ENCODE assay signal across 1 cellular context in the genomic region with DNA sequence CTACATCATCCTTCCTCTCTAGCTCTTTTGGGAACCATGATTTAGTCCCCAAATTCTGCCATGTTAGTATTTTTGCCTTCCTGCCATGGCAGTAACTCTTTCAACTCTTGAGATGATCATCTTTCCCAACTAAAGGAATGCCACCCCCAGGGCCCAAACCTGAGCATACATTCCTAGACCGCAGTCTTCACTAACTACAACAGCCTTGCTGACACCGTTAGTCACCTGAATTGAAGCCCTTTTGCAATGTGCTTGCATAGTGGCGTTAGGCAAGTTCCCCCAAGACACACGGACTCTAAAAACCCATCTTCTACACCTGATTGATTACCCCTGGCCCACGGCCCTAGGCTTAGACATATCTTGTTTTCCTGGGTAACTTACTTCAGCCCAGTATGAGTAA.
TF ChIP-seq lines count a peak whose summit lies in the region.

No MANE protein-coding gene starts in this region.

TF ChIP-seq in HCT116, 20 proteins besides CTCF, POLR2A, EP300 and RAD21:
- TF ChIP-seq SIN3A (IDR thresholded peaks at IDR 0.05; ENCODE audit: low read depth) (no peak), YY1 (IDR thresholded peaks at IDR 0.05; ENCODE audit: extremely low read depth, insufficient replicate concordance, low read depth, low read length) (no peak), SP1 (IDR thresholded peaks at IDR 0.05; ENCODE audit: low read depth) (no peak), TCF7L2 (IDR thresholded peaks at IDR 0.05; ENCODE audit: borderline replicate concordance, extremely low read depth, insufficient read depth, insufficient read length) (no peak), CBX3 (IDR thresholded peaks at IDR 0.05; ENCODE audit: low read depth) (no peak), CEBPB (IDR thresholded peaks at IDR 0.05; ENCODE audit: low read depth) (no peak), ZNF274 (IDR thresholded peaks at IDR 0.05; ENCODE audit: low read depth, low read length) (no peak), ELF1 (IDR thresholded peaks at IDR 0.05; ENCODE audit: borderline replicate concordance, low read depth) (no peak), JUND (IDR thresholded peaks at IDR 0.05) (no peak), ZFX (IDR thresholded peaks at IDR 0.05) (no peak), SRF (IDR thresholded peaks at IDR 0.05; ENCODE audit: low read depth) (no peak), EGR1 (IDR thresholded peaks at IDR 0.05; ENCODE audit: low read depth) (no peak), EZH2 (IDR thresholded peaks at IDR 0.05) (no peak), FOSL1 (IDR thresholded peaks at IDR 0.05; ENCODE audit: low read depth) (no peak), POLR2AphosphoS5 (IDR thresholded peaks at IDR 0.05; ENCODE audit: low read depth, low read length) (no peak), EZH2phosphoT487 (IDR thresholded peaks at IDR 0.05; ENCODE audit: borderline replicate concordance) (no peak)
- TF ChIP-seq, protein P1, sequence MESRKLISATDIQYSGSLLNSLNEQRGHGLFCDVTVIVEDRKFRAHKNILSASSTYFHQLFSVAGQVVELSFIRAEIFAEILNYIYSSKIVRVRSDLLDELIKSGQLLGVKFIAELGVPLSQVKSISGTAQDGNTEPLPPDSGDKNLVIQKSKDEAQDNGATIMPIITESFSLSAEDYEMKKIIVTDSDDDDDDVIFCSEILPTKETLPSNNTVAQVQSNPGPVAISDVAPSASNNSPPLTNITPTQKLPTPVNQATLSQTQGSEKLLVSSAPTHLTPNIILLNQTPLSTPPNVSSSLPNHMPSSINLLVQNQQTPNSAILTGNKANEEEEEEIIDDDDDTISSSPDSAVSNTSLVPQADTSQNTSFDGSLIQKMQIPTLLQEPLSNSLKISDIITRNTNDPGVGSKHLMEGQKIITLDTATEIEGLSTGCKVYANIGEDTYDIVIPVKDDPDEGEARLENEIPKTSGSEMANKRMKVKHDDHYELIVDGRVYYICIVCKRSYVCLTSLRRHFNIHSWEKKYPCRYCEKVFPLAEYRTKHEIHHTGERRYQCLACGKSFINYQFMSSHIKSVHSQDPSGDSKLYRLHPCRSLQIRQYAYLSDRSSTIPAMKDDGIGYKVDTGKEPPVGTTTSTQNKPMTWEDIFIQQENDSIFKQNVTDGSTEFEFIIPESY (IDR thresholded peaks at IDR 0.05; ENCODE audit: extremely low read depth, insufficient replicate concordance, low read length) = no peak
- TF ChIP-seq, protein P2, sequence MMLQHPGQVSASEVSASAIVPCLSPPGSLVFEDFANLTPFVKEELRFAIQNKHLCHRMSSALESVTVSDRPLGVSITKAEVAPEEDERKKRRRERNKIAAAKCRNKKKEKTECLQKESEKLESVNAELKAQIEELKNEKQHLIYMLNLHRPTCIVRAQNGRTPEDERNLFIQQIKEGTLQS (IDR thresholded peaks at IDR 0.05) = no peak
- TF ChIP-seq, protein P3, sequence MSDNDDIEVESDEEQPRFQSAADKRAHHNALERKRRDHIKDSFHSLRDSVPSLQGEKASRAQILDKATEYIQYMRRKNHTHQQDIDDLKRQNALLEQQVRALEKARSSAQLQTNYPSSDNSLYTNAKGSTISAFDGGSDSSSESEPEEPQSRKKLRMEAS (IDR thresholded peaks at IDR 0.05) = no peak
- TF ChIP-seq, protein P4, sequence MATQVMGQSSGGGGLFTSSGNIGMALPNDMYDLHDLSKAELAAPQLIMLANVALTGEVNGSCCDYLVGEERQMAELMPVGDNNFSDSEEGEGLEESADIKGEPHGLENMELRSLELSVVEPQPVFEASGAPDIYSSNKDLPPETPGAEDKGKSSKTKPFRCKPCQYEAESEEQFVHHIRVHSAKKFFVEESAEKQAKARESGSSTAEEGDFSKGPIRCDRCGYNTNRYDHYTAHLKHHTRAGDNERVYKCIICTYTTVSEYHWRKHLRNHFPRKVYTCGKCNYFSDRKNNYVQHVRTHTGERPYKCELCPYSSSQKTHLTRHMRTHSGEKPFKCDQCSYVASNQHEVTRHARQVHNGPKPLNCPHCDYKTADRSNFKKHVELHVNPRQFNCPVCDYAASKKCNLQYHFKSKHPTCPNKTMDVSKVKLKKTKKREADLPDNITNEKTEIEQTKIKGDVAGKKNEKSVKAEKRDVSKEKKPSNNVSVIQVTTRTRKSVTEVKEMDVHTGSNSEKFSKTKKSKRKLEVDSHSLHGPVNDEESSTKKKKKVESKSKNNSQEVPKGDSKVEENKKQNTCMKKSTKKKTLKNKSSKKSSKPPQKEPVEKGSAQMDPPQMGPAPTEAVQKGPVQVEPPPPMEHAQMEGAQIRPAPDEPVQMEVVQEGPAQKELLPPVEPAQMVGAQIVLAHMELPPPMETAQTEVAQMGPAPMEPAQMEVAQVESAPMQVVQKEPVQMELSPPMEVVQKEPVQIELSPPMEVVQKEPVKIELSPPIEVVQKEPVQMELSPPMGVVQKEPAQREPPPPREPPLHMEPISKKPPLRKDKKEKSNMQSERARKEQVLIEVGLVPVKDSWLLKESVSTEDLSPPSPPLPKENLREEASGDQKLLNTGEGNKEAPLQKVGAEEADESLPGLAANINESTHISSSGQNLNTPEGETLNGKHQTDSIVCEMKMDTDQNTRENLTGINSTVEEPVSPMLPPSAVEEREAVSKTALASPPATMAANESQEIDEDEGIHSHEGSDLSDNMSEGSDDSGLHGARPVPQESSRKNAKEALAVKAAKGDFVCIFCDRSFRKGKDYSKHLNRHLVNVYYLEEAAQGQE (IDR thresholded peaks at IDR 0.05; ENCODE audit: low read depth) = no peak
